Comparison of ENCODE assay signal across 8 cellular contexts in the genomic region with DNA sequence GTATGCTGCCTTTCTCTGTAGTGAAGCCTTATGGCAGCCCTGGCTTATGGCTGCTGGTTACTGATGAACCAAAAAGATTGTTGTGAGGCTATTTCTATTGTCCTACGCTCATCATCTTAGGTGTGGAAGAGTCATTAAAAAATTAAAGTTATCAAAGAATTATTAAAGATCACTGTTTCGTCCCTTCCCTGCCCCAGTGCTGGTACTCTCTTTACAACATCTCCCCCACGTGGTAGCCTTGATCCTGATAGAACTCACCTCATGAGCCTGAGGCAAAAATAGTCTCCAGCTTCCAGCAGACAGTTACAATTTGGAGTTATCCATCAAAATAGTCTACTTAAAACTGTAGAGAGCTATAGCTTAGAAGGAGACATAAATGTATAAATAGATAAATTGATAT.
DNase-seq lines count a peak whose midpoint lies in the region; ATAC-seq and TF ChIP-seq lines count a peak whose summit lies in the region.

No MANE protein-coding gene starts in this region.

- no peak overlapping the region for H2BK5ac ChIP-seq in IMR-90 (ENCODE audit: low read depth, low read length, poor library complexity, severe bottlenecking)

- no TSS peak for BruUV-seq in IMR-90 (replicated peaks; lab: Mats Ljungman, UMichigan)

- no CpG with 5 or more reads among the region's 3 CpGs for WGBS in IMR-90 (ENCODE audit: extremely low coverage in 2 of 2, insufficient read length in 1 of 2), 2 experiments

- POLR2A ChIA-PET in IMR-90 (lab: Charles Lee; ENCODE audit: unreplicated experiment): no interaction called here

- DNase-seq in GM12864 (ENCODE audit: low read depth) (no peak), IMR-90 (peak; percentile 2), fibroblast of villous mesenchyme (ENCODE audit: low read depth) (peak; percentile 7), NCI-H128 (lab: John Stamatoyannopoulos, UW; ENCODE audit: unreplicated experiment) (no peak), DMS114 treated with DMSO at 0.1 percent for 48 hours (lab: John Stamatoyannopoulos, UW; ENCODE audit: unreplicated experiment) (no peak)
- no peak for DNase-seq in activated T-cell treated with anti-CD3 and anti-CD28 coated beads, Interleukin-2, amount 50 U/mL, for 1 hour

- no peak overlapping the region for H3K9ac ChIP-seq in IMR-90 (ENCODE audit: low read depth, low read length)

- intact Hi-C loops in IMR-90 (cut with micrococcal nuclease): loop anchor here (1.0 kb wide), 1 partner anchor 129 kb away; no protein-coding TSS in a partner anchor

- no peak overlapping the region for H3K56ac ChIP-seq in IMR-90 (ENCODE audit: extremely low read depth, insufficient read depth, low read length)

- H3K4me3 ChIP-seq in GM12864 (ENCODE audit: low read depth, low read length) (no peak overlapping the region), IMR-90 (ENCODE audit: insufficient read depth, low read depth, low read length) (no peak overlapping the region), fibroblast of villous mesenchyme (ENCODE audit: low read depth, low read length) (no peak overlapping the region)

- no peaks in the 10 kb centered on the region for H3K4me1 ChIP-seq in IMR-90 (ENCODE audit: control insufficient read depth, insufficient read depth, low read length)

- no peak overlapping the region for H2BK120ac ChIP-seq in IMR-90 (ENCODE audit: low read depth, low read length)

- H2AFZ ChIP-seq in IMR-90 (replicated peaks; ENCODE audit: low read length, poor library complexity): no peak overlapping the region

- H2BK15ac ChIP-seq in IMR-90 (ENCODE audit: low read depth, low read length): no peak overlapping the region

- H4K91ac ChIP-seq in IMR-90 (ENCODE audit: insufficient read depth, low read depth, low read length): no peak overlapping the region

- peaks cover 5% of the 10 kb centered on the region for H3K27me3 ChIP-seq in IMR-90 (ENCODE audit: control insufficient read depth, insufficient read depth, low read length)

- no peak overlapping the region for H2BK20ac ChIP-seq in IMR-90 (ENCODE audit: low read depth, low read length)

- no peaks in the 10 kb centered on the region for H3K36me3 ChIP-seq in IMR-90 (ENCODE audit: control insufficient read depth, insufficient read depth, low read length)

- no peaks in the 10 kb centered on the region for H3K9me3 ChIP-seq in IMR-90 (ENCODE audit: control insufficient read depth, insufficient read depth, low read length)

- dilution Hi-C loops in IMR-90 (cut with HindIII; ENCODE audit: low sequenced_read_pairs, unreplicated experiment): no loop called here

- H3K23ac ChIP-seq in IMR-90 (ENCODE audit: low read depth, low read length): no peak overlapping the region

- TF ChIP-seq CTCF in GM12864 (IDR thresholded peaks at IDR 0.05; ENCODE audit: low read depth, low read length, missing control alignments): peak; percentile 61
- TF ChIP-seq CTCF in IMR-90 (conservative IDR thresholded peaks at IDR 0.05; ENCODE audit: low read depth, low read length): peak; percentile 37
- peak; percentile 42 for TF ChIP-seq CTCF in fibroblast of villous mesenchyme (IDR thresholded peaks at IDR 0.05; ENCODE audit: insufficient read depth, low read depth, low read length)

- CTCF ChIA-PET in IMR-90 (lab: Yijun Ruan, JAX): interaction anchor here (1.0 to 3.3 kb wide), 2 partner anchors 121 to 129 kb away, joined by 3 to 22 read pairs; no protein-coding TSS in a partner anchor

- no peak overlapping the region for H4K8ac ChIP-seq in IMR-90 (ENCODE audit: low read depth in 2 of 2, low read length in 2 of 2)

- H3K4ac ChIP-seq in IMR-90 (ENCODE audit: low read depth, low read length): no peak overlapping the region

- no peaks in the 10 kb centered on the region for H3K9me1 ChIP-seq in IMR-90 (ENCODE audit: insufficient read depth, low read length)

- no peaks in the 10 kb centered on the region for H4K20me1 ChIP-seq in IMR-90 (ENCODE audit: insufficient read depth, low read length)

- H3K27ac ChIP-seq in IMR-90 (ENCODE audit: insufficient read depth, low read length): no peak overlapping the region

- peak; percentile 38; the same call in 1 of the 2 replicates for TF ChIP-seq RAD21 in IMR-90 (IDR thresholded peaks at IDR 0.05; ENCODE audit: low read length)

- H2AK9ac ChIP-seq in IMR-90 (replicated peaks; ENCODE audit: low read depth, low read length, poor library complexity): no peak overlapping the region

- TF ChIP-seq POLR2A in IMR-90 (IDR thresholded peaks at IDR 0.05; ENCODE audit: low read depth, low read length): no peak

- H3K18ac ChIP-seq in IMR-90 (ENCODE audit: low read depth, low read length): no peak overlapping the region

- H3K79me1 ChIP-seq in IMR-90 (ENCODE audit: low read depth in 1 of 2, low read length in 2 of 2): no peaks in the 10 kb centered on the region

- ATAC-seq in GM21381 (IDR thresholded peaks at IDR 0.05; ENCODE audit: unreplicated experiment) (peak; percentile 53), IMR-90 (ENCODE audit: low read depth) (peak; percentile 57; the same call in 1 of the 2 replicates), HG02970 (IDR thresholded peaks at IDR 0.05; ENCODE audit: low FRiP score, unreplicated experiment) (no peak)

- H2AK5ac ChIP-seq in IMR-90 (ENCODE audit: low read depth, low read length): no peak overlapping the region

- H3K14ac ChIP-seq in IMR-90 (replicated peaks; ENCODE audit: low read depth, low read length): no peak overlapping the region

- in situ Hi-C loops in IMR-90 (cut with MboI; ENCODE audit: low sequenced_read_pairs): no loop called here

- no peak overlapping the region for H4K5ac ChIP-seq in IMR-90 (ENCODE audit: low read depth, low read length)

- H3K4me2 ChIP-seq in IMR-90 (ENCODE audit: low read depth, low read length): no peak overlapping the region

TF ChIP-seq in IMR-90, 13 proteins besides CTCF, POLR2A, EP300 and RAD21:
- TF ChIP-seq NFE2L2 (IDR thresholded peaks at IDR 0.05; ENCODE audit: low read depth, low read length): no peak
- TF ChIP-seq MXI1 (IDR thresholded peaks at IDR 0.05; ENCODE audit: borderline replicate concordance, low read depth, low read length): no peak
- TF ChIP-seq CEBPB (IDR thresholded peaks at IDR 0.05; ENCODE audit: low read depth, low read length): no peak
- no peak for TF ChIP-seq MAZ (IDR thresholded peaks at IDR 0.05; ENCODE audit: borderline replicate concordance, low read depth, low read length)
- TF ChIP-seq BHLHE40 (IDR thresholded peaks at IDR 0.05; ENCODE audit: low read depth, low read length): no peak
- TF ChIP-seq, protein P1, sequence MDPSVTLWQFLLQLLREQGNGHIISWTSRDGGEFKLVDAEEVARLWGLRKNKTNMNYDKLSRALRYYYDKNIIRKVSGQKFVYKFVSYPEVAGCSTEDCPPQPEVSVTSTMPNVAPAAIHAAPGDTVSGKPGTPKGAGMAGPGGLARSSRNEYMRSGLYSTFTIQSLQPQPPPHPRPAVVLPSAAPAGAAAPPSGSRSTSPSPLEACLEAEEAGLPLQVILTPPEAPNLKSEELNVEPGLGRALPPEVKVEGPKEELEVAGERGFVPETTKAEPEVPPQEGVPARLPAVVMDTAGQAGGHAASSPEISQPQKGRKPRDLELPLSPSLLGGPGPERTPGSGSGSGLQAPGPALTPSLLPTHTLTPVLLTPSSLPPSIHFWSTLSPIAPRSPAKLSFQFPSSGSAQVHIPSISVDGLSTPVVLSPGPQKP (IDR thresholded peaks at IDR 0.05; ENCODE audit: borderline replicate concordance, low read depth, low read length): no peak
- TF ChIP-seq CHD1 (IDR thresholded peaks at IDR 0.05; ENCODE audit: low read depth, low read length): no peak
- TF ChIP-seq FOS (IDR thresholded peaks at IDR 0.05; ENCODE audit: low read depth, low read length): no peak
- TF ChIP-seq SMC3 (IDR thresholded peaks at IDR 0.05; ENCODE audit: low read depth, low read length): no peak
- TF ChIP-seq, protein P2, sequence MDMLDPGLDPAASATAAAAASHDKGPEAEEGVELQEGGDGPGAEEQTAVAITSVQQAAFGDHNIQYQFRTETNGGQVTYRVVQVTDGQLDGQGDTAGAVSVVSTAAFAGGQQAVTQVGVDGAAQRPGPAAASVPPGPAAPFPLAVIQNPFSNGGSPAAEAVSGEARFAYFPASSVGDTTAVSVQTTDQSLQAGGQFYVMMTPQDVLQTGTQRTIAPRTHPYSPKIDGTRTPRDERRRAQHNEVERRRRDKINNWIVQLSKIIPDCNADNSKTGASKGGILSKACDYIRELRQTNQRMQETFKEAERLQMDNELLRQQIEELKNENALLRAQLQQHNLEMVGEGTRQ (IDR thresholded peaks at IDR 0.05; ENCODE audit: low read depth, low read length): no peak

Comparison
In these comparisons a context has a peak if more than half of its experiments do, and no peak if none do; other contexts are left out.
1. DNase-seq: peak in IMR-90 (single experiment) and fibroblast of villous mesenchyme (single experiment); none in GM12864 (single experiment), NCI-H128 (single experiment), DMS114 treated with DMSO at 0.1 percent for 48 hours (single experiment) and activated T-cell treated with anti-CD3 and anti-CD28 coated beads, Interleukin-2, amount 50 U/mL, for 1 hour (single experiment).
2. Peak in every context shown above with its lines, with median percentiles within 50 percentile points of each other: CTCF ChIP-seq.